Comparison of ENCODE assay signal across 23 cellular contexts in genomic region chr1:15399710-15400109, GRCh38. TPM values are rescaled to one million over a fixed set of nuclear protein-coding genes. Genes with fewer than 3 reads are reported as not detected.
"Had no signal": no experiment of that assay in that cellular context is flagged by ENCODE, and none has a peak within 500 bp of the region (broad histone marks: within the 10 kb centered on the region; RNA-seq: fewer than 3 reads in every experiment).

No MANE protein-coding gene starts in this region.

- H3K27me3 Mint-ChIP-seq: activated CD8-positive, alpha-beta T cell treated with anti-CD3 and anti-CD28 coated beads for 36 hours had no signal

- H3K36me3 ChIP-seq: adrenal gland had no signal

- ATAC-seq: activated CD4-positive, CD25-positive, alpha-beta regulatory T cell treated with anti-CD3 and anti-CD28 coated beads, Interleukin-2, amount 50 U/mL, for 24 hours; activated CD8-positive, alpha-beta T cell treated with anti-CD3 and anti-CD28 coated beads for 36 hours; activated T-cell treated with anti-CD3 and anti-CD28 coated beads, Interleukin-2, amount 50 U/mL, for 72 hours; body of pancreas; PC-3 had no signal

- H3K27ac ChIP-seq: adrenal gland had no signal

- DNase-seq: activated CD4-positive, alpha-beta T cell treated with anti-CD3 and anti-CD28 coated beads for 4 hours; activated CD8-positive, alpha-beta memory T cell treated with anti-CD3 and anti-CD28 coated beads, Interleukin-2, amount 50 U/mL, for 4 hours; activated CD8-positive, alpha-beta T cell treated with anti-CD3 and anti-CD28 coated beads for 36 hours; activated naive CD4-positive, alpha-beta T cell treated with anti-CD3 and anti-CD28 coated beads, Interleukin-2, amount 50 U/mL, for 16 hours; activated naive CD8-positive, alpha-beta T cell treated with anti-CD3 and anti-CD28 coated beads, Interleukin-2, amount 10 ng/mL, durations not matched to agents 7 days and 5 days; activated T-cell treated with anti-CD3 and anti-CD28 coated beads, Interleukin-2, amount 50 U/mL, for 72 hours; adrenal gland; aorta; body of pancreas; Karpas-422; MM.1S; NCI-H1105 treated with DMSO at 0.1 percent for 48 hours; NCI-H1436 treated with DMSO at 0.1 percent for 48 hours; NCI-H187; NCI-H2081; NCI-H446; NCI-H524; PC-3; SK-N-SH; SW 1271 had no signal

- H3K9ac ChIP-seq: SK-N-SH had no signal

- H3K9me3 ChIP-seq: adrenal gland, SK-N-SH had no signal

- H3K4me1 ChIP-seq: adrenal gland, body of pancreas had no signal

- FAIRE-seq: RCC 7860 had no signal

- H3K4me3 ChIP-seq: adrenal gland, body of pancreas had no signal

- H3K27me3 ChIP-seq: adrenal gland, body of pancreas had no signal

- H3K27ac Mint-ChIP-seq: activated CD8-positive, alpha-beta T cell treated with anti-CD3 and anti-CD28 coated beads for 36 hours; activated naive CD8-positive, alpha-beta T cell treated with anti-CD3 and anti-CD28 coated beads, Interleukin-2, amount 10 ng/mL, durations not matched to agents 7 days and 5 days; activated T-cell treated with anti-CD3 and anti-CD28 coated beads, Interleukin-2, amount 50 U/mL, for 72 hours had no signal

- H3K4me1 Mint-ChIP-seq: activated naive CD8-positive, alpha-beta T cell treated with anti-CD3 and anti-CD28 coated beads, Interleukin-2, amount 10 ng/mL, durations not matched to agents 7 days and 5 days had no signal

- H3K4me3 Mint-ChIP-seq: activated CD8-positive, alpha-beta T cell treated with anti-CD3 and anti-CD28 coated beads for 36 hours; activated naive CD8-positive, alpha-beta T cell treated with anti-CD3 and anti-CD28 coated beads, Interleukin-2, amount 10 ng/mL, durations not matched to agents 7 days and 5 days; activated T-cell treated with anti-CD3 and anti-CD28 coated beads, Interleukin-2, amount 50 U/mL, for 72 hours had no signal

- H3K4me2 ChIP-seq: SK-N-SH had no signal

RNA-seq across cellular contexts. Expression of gene CTRC, which starts 38.5 kb away (rescaled TPM):
- total RNA-seq: activated CD8-positive, alpha-beta T cell treated with anti-CD3 and anti-CD28 coated beads for 36 hours had no signal

RNA-seq across cellular contexts. Expression of gene CELA2A, which starts 56.8 kb away (rescaled TPM):
- total RNA-seq: activated CD8-positive, alpha-beta T cell treated with anti-CD3 and anti-CD28 coated beads for 36 hours; activated naive CD8-positive, alpha-beta T cell treated with anti-CD3 and anti-CD28 coated beads, Interleukin-2, amount 10 ng/mL, durations not matched to agents 7 days and 5 days; activated T-cell treated with anti-CD3 and anti-CD28 coated beads, Interleukin-2, amount 50 U/mL, for 72 hours; PC-3; T-helper 1 cell treated with Interleukin-12 subunit alpha and Interleukin-12 subunit beta and Interleukin-4 antibody, amounts not matched to agents 30 ng/mL and 1 ng/mL, for 36 hours had no signal
